ENCODE assay signal across 18 cellular contexts in genomic region chr4:151930372-151930771, GRCh38.
DNase-seq lines count a peak whose midpoint lies in the region; ATAC-seq, FAIRE-seq and TF ChIP-seq lines count a peak whose summit lies in the region.
"Had no signal": no experiment of that assay in that cellular context is flagged by ENCODE, and none has a peak within 500 bp of the region (broad histone marks: within the 10 kb centered on the region; RNA-seq: fewer than 3 reads in every experiment).

No MANE protein-coding gene starts in this region.

- H3K4me1 ChIP-seq in BLaER1 (peaks cover 10% of the 10 kb centered on the region), heart right ventricle (no peaks in the 10 kb centered on the region)
- H3K4me1 ChIP-seq: parathyroid adenoma had no signal

- WGBS in heart right ventricle, 2 donors = 74 to 83% methylated on average over 2 of the region's 2 CpGs

- intact Hi-C loops in heart right ventricle (cut with DNase I) = no loop called here

- no peaks in the 10 kb centered on the region for H3K9me3 ChIP-seq in BLaER1
- no peaks in the 10 kb centered on the region for H3K9me3 ChIP-seq in heart right ventricle
- H3K9me3 ChIP-seq: Caco-2 had no signal

- H3K9ac ChIP-seq in BLaER1 = no peak overlapping the region
- H3K9ac ChIP-seq: parathyroid adenoma had no signal

- TF ChIP-seq CTCF in NB4 (IDR thresholded peaks at IDR 0.05; ENCODE audit: low read depth, low read length) (no peak), heart right ventricle (IDR thresholded peaks at IDR 0.05) (no peak)

- TF ChIP-seq POLR2A in NB4 (IDR thresholded peaks at IDR 0.05; ENCODE audit: extremely low read depth, insufficient read length) = no peak
- no peak for TF ChIP-seq POLR2A in GM12891 (IDR thresholded peaks at IDR 0.05; ENCODE audit: low read depth, low read length)

- DNase-seq in DMS53 (lab: John Stamatoyannopoulos, UW) = peak; percentile 4
- no peak for DNase-seq in DMS53 treated with DMSO at 0.1 percent for 48 hours (lab: John Stamatoyannopoulos, UW; ENCODE audit: unreplicated experiment)
- peak; percentile 11 for DNase-seq in NB4 (ENCODE audit: low read depth)
- peak in 1 of 2 donors; percentile 8 for DNase-seq in heart right ventricle
- DNase-seq in GM12891 (ENCODE audit: insufficient read length, low spot score) = no peak
- no peak for DNase-seq in NCI-H1436 treated with DMSO at 0.1 percent for 48 hours (lab: John Stamatoyannopoulos, UW)
- DNase-seq: activated CD4-positive, alpha-beta T cell treated with anti-CD3 and anti-CD28 coated beads for 48 hours; activated naive CD4-positive, alpha-beta T cell treated with anti-CD3 and anti-CD28 coated beads, Interleukin-2, amount 50 U/mL, for 16 hours; activated T-cell treated with anti-CD3 and anti-CD28 coated beads, Interleukin-2, amount 50 U/mL, for 72 hours; Caco-2; caudate nucleus; NCI-H1436; NCI-H2171 treated with DMSO at 0.1 percent for 48 hours; NCI-H526 treated with DMSO at 0.1 percent for 48 hours had no signal

- FAIRE-seq in GM12891 (lab: Jason Lieb, UNC) = no peak

- H3K36me3 ChIP-seq in BLaER1 (no peaks in the 10 kb centered on the region), heart right ventricle (no peaks in the 10 kb centered on the region)

- H3K27me3 ChIP-seq in BLaER1 = no peaks in the 10 kb centered on the region
- no peaks in the 10 kb centered on the region for H3K27me3 ChIP-seq in heart right ventricle

- no peak overlapping the region for H3K27ac ChIP-seq in BLaER1
- H3K27ac ChIP-seq in heart right ventricle = no peak overlapping the region
- H3K27ac ChIP-seq: 22Rv1, parathyroid adenoma had no signal

- ATAC-seq in heart right ventricle (peak in 5 of 8 donors; percentile 53 to 70 (median 62)), HG02642 (IDR thresholded peaks at IDR 0.05; ENCODE audit: poor library complexity, unreplicated experiment) (no peak)
- ATAC-seq: activated T-cell treated with anti-CD3 and anti-CD28 coated beads, Interleukin-2, amount 50 U/mL, for 72 hours had no signal

- H3K4me3 ChIP-seq in BLaER1 (no peak overlapping the region), NB4 (ENCODE audit: low read depth, low read length) (no peak overlapping the region), heart right ventricle (no peak overlapping the region)

- no peaks in the 10 kb centered on the region for H4K20me1 ChIP-seq in BLaER1

- peak overlapping the region; percentile 31 for H3K4me2 ChIP-seq in BLaER1

TF ChIP-seq in GM12891, 5 proteins besides CTCF, POLR2A, EP300 and RAD21:
- TF ChIP-seq POU2F2 (IDR thresholded peaks at IDR 0.05; ENCODE audit: low read depth, low read length) = no peak
- TF ChIP-seq TAF1 (IDR thresholded peaks at IDR 0.05; ENCODE audit: low read depth, low read length) = no peak
- TF ChIP-seq PAX5 (IDR thresholded peaks at IDR 0.05; ENCODE audit: insufficient read depth, low read length, severe bottlenecking) = no peak
- TF ChIP-seq POLR2AphosphoS5 (IDR thresholded peaks at IDR 0.05; ENCODE audit: low read depth, low read length) = no peak
- TF ChIP-seq SPI1 (IDR thresholded peaks at IDR 0.05; ENCODE audit: low read depth, low read length) = no peak

Comparison
In these comparisons a context has a peak if more than half of its experiments do, and no peak if none do; other contexts are left out.
1. DNase-seq: peak in DMS53 (single experiment) and NB4 (single experiment); none in DMS53 treated with DMSO at 0.1 percent for 48 hours (single experiment), GM12891 (single experiment) and NCI-H1436 treated with DMSO at 0.1 percent for 48 hours (single experiment).